29 cellular contexts compared by ENCODE assay signal in the genomic region with DNA sequence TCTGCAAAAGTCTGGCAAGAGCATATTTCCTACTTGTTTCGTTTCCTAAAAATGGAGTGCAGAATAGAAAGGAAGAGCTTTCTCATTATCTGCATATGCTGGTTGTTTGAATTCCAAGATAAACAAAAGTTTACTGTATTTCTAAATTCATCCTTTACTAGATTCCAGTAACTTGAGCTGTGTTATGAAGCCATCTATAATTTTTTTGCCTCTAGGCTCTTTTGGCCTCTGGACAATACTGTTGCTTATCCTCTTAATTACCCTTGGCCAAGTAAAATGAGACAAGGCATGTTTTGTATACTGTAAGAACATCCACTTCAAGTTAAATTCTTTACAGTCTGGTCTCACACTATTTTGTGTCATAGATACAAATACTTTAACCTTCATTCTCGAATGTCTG. TPM values are rescaled to one million over a fixed set of nuclear protein-coding genes. Genes with fewer than 3 reads are reported as not detected.
DNase-seq lines count a peak whose midpoint lies in the region; ATAC-seq and TF ChIP-seq lines count a peak whose summit lies in the region.
"Had no signal": no experiment of that assay in that cellular context is flagged by ENCODE, and none has a peak within 500 bp of the region (broad histone marks: within the 10 kb centered on the region; RNA-seq: fewer than 3 reads in every experiment).

No MANE protein-coding gene starts in this region.

- H3K9me3 ChIP-seq in testis = no peaks in the 10 kb centered on the region
- H3K9me3 ChIP-seq: lower lobe of right lung, right lobe of liver, SK-N-SH, upper lobe of left lung had no signal

- ATAC-seq in HG02981 (IDR thresholded peaks at IDR 0.05; ENCODE audit: unreplicated experiment) (no peak), esophagus mucosa (no peak)
- ATAC-seq: lower lobe of right lung, right lobe of liver had no signal

- no peaks in the 10 kb centered on the region for H3K27me3 Mint-ChIP-seq in nephron (ENCODE audit: low read depth)

- WGBS in testis, 2 donors = 37 to 43% methylated on average over 2 of the region's 2 CpGs

- peaks cover 7% of the 10 kb centered on the region for H3K9me3 Mint-ChIP-seq in nephron
- H3K9me3 Mint-ChIP-seq: activated T-cell treated with anti-CD3 and anti-CD28 coated beads, Interleukin-2, amount 50 U/mL, for 24 hours had no signal

- intact Hi-C loops in testis (cut with DNase I; ENCODE audit: low total_unique reads) = no loop called here

- TF ChIP-seq CTCF in nephron (IDR thresholded peaks at IDR 0.05; ENCODE audit: unreplicated experiment in 3 of 3) (no peak), testis (IDR thresholded peaks at IDR 0.05) (no peak)

- no peaks in the 10 kb centered on the region for H3K27me3 ChIP-seq in testis
- H3K27me3 ChIP-seq: right lobe of liver, upper lobe of left lung had no signal

- H3K36me3 Mint-ChIP-seq in nephron (ENCODE audit: low read depth) = no peaks in the 10 kb centered on the region
- H3K36me3 Mint-ChIP-seq: brain; CD8-positive, alpha-beta memory T cell had no signal

- peaks cover 41% of the 10 kb centered on the region for H3K4me1 Mint-ChIP-seq in nephron
- H3K4me1 Mint-ChIP-seq: CD8-positive, alpha-beta memory T cell had no signal

- peak overlapping the region; percentile 81 to 95 (median 90) for H3K27ac Mint-ChIP-seq in nephron
- H3K27ac Mint-ChIP-seq: activated T-cell treated with anti-CD3 and anti-CD28 coated beads, Interleukin-2, amount 50 U/mL, for 24 hours; CD8-positive, alpha-beta memory T cell had no signal

- no peak overlapping the region for H3K27ac ChIP-seq in testis
- H3K27ac ChIP-seq: GM23248, lower lobe of right lung, parathyroid adenoma, right lobe of liver, upper lobe of left lung had no signal

- no peak for TF ChIP-seq POLR2A in testis (IDR thresholded peaks at IDR 0.05)

- H3K4me3 Mint-ChIP-seq in nephron = peak overlapping the region in 1 of 3 experiments; percentile 9
- H3K4me3 Mint-ChIP-seq: activated T-cell treated with anti-CD3 and anti-CD28 coated beads, Interleukin-2, amount 50 U/mL, for 24 hours; brain; CD8-positive, alpha-beta memory T cell had no signal

- no peak overlapping the region for H3K4me3 ChIP-seq in testis
- H3K4me3 ChIP-seq: GM23248, lower lobe of right lung, right lobe of liver, upper lobe of left lung had no signal

- no peaks in the 10 kb centered on the region for H3K4me1 ChIP-seq in testis
- H3K4me1 ChIP-seq: lower lobe of right lung, parathyroid adenoma, right lobe of liver, upper lobe of left lung had no signal

- no peaks in the 10 kb centered on the region for H3K36me3 ChIP-seq in testis (ENCODE audit: low read depth, missing control alignments)
- H3K36me3 ChIP-seq: lower lobe of right lung, right lobe of liver, upper lobe of left lung had no signal

- DNase-seq in NCI-H146 (lab: John Stamatoyannopoulos, UW) (peak; percentile 3), NCI-H146 treated with DMSO at 0.1 percent for 48 hours (lab: John Stamatoyannopoulos, UW; ENCODE audit: unreplicated experiment) (no peak), NCI-H526 treated with DMSO at 0.1 percent for 48 hours (lab: John Stamatoyannopoulos, UW) (peak; percentile 9), epidermal melanocyte (ENCODE audit: insufficient read length, low spot score) (peak; percentile 62), testis (no peak)
- DNase-seq: 8988T; activated CD4-positive, alpha-beta T cell treated with anti-CD3 and anti-CD28 coated beads for 4 hours; activated T-cell treated with anti-CD3 and anti-CD28 coated beads, Interleukin-2, amount 50 U/mL, for 24 hours; CD8-positive, alpha-beta memory T cell; DMS153; effector CD8-positive, alpha-beta T cell; erythroblast; GDM1; GM23248; KG1; lower lobe of right lung; NCI-H187 treated with DMSO at 0.1 percent for 48 hours; right lobe of liver; SK-N-SH; T-helper 2 cell; upper lobe of left lung had no signal

RNA-seq across cellular contexts. Expression of a gene that starts 45.6 kb away (rescaled TPM):
- total RNA-seq in esophagus mucosa (0.08 TPM), testis (10 to 100 TPM; 20.5 to 27.1 TPM)
- polyA plus RNA-seq in testis (ENCODE audit: insufficient read depth, low read depth, low replicate concordance) = 12.6 TPM
- total RNA-seq: activated CD8-positive, alpha-beta memory T cell treated with anti-CD3 and anti-CD28 coated beads for 36 hours; CD8-positive, alpha-beta memory T cell; HT-29 had no signal
- polyA plus RNA-seq: CD8-positive, alpha-beta memory T cell; GM23248; keratinocyte had no signal

RNA-seq across cellular contexts. Expression of a gene that starts 50.4 kb away (rescaled TPM):
- total RNA-seq in esophagus mucosa (4.2 TPM), testis (10 to 100 TPM; 15.5 to 22.4 TPM)
- 24.2 TPM for polyA plus RNA-seq in testis (ENCODE audit: insufficient read depth, low read depth, low replicate concordance)

Comparison
In these comparisons a context has a peak if more than half of its experiments do, and no peak if none do; other contexts are left out.
1. DNase-seq: peak in NCI-H146 (single experiment), NCI-H526 treated with DMSO at 0.1 percent for 48 hours (single experiment) and epidermal melanocyte (single experiment); none in NCI-H146 treated with DMSO at 0.1 percent for 48 hours (single experiment) and testis (single experiment).
2. RNA of a gene that starts 45.6 kb away (total RNA-seq): 20.5 to 27.1 TPM in testis; 0.08 TPM in esophagus mucosa (single experiment); every median in the first group is over 10 times any median in the second.